In genomic region chr4:74230902-74231499, GRCh38 we compare ENCODE assay signal across 8 cellular contexts.
A peak's percentile ranks its signal among the peaks of the same experiment; 100 is the strongest.
DNase-seq lines count a peak whose midpoint lies in the region; ATAC-seq and TF ChIP-seq lines count a peak whose summit lies in the region.

No MANE protein-coding gene starts in this region.

- no peaks in the 10 kb centered on the region for H3K27me3 ChIP-seq in Caco-2 (replicated peaks; ENCODE audit: control insufficient read depth, insufficient read depth, low read length)

- no peaks in the 10 kb centered on the region for H3K9me3 ChIP-seq in mucosa of descending colon
- H3K9me3 ChIP-seq in Caco-2 = no peaks in the 10 kb centered on the region

- no peaks in the 10 kb centered on the region for H3K36me3 ChIP-seq in mucosa of descending colon (ENCODE audit: low read depth)
- H3K36me3 ChIP-seq in Caco-2 (ENCODE audit: control insufficient read depth, insufficient read depth, low read length) = no peaks in the 10 kb centered on the region

- H3K9me3 Mint-ChIP-seq in activated CD4-positive, alpha-beta memory T cell treated with anti-CD3 and anti-CD28 coated beads for 36 hours = no peaks in the 10 kb centered on the region
- no peaks in the 10 kb centered on the region for H3K9me3 Mint-ChIP-seq in Caco-2 (ENCODE audit: unreplicated experiment)

- H3K4me3 ChIP-seq in mucosa of descending colon = no peak overlapping the region
- no peak overlapping the region for H3K4me3 ChIP-seq in Caco-2 (ENCODE audit: low read depth, low read length)

- H3K27me3 Mint-ChIP-seq in activated CD4-positive, alpha-beta memory T cell treated with anti-CD3 and anti-CD28 coated beads for 36 hours = no peaks in the 10 kb centered on the region
- H3K27me3 Mint-ChIP-seq in Caco-2 (ENCODE audit: insufficient read depth, unreplicated experiment) = no peaks in the 10 kb centered on the region

- POLR2A ChIA-PET in activated CD4-positive, alpha-beta memory T cell treated with anti-CD3 and anti-CD28 coated beads for 36 hours (lab: Charles Lee) = no interaction called here
- POLR2A ChIA-PET in Caco-2 (lab: Charles Lee) = no interaction called here

- H3K4me1 ChIP-seq in mucosa of descending colon (ENCODE audit: low read depth) (peaks cover 9% of the 10 kb centered on the region), Caco-2 (no peaks in the 10 kb centered on the region)

- ATAC-seq in GM18511 (IDR thresholded peaks at IDR 0.05; ENCODE audit: unreplicated experiment) (peak; percentile 69), HG03354 (IDR thresholded peaks at IDR 0.05; ENCODE audit: poor library complexity, severe bottlenecking, unreplicated experiment) (peak; percentile 62), mucosa of descending colon (peak; percentile 94), GM18517 (IDR thresholded peaks at IDR 0.05; ENCODE audit: unreplicated experiment) (no peak)

- H3K36me3 Mint-ChIP-seq in activated CD4-positive, alpha-beta memory T cell treated with anti-CD3 and anti-CD28 coated beads for 36 hours = no peaks in the 10 kb centered on the region
- H3K36me3 Mint-ChIP-seq in Caco-2 (ENCODE audit: insufficient read depth, unreplicated experiment) = no peaks in the 10 kb centered on the region

- DNase-seq in activated CD4-positive, alpha-beta memory T cell treated with anti-CD3 and anti-CD28 coated beads for 36 hours = peak; percentile 48
- DNase-seq in mucosa of descending colon (peak in 1 of 3 donors; percentile 80), NCI-H1417 treated with DMSO at 0.1 percent for 48 hours (lab: John Stamatoyannopoulos, UW) (no peak), caudate nucleus (lab: John Stamatoyannopoulos, UW) (no peak), Caco-2 (no peak)

- TF ChIP-seq CTCF in mucosa of descending colon (IDR thresholded peaks at IDR 0.05) (no peak), Caco-2 (IDR thresholded peaks at IDR 0.05; ENCODE audit: insufficient read depth in 1 of 2, low read depth in 1 of 2, low read length in 1 of 2, severe bottlenecking in 1 of 2, unreplicated experiment in 1 of 2) (no peak)

- no TSS peak for BruUV-seq in Caco-2 (replicated peaks; lab: Mats Ljungman, UMichigan)

- no peak overlapping the region for H3K4me3 Mint-ChIP-seq in activated CD4-positive, alpha-beta memory T cell treated with anti-CD3 and anti-CD28 coated beads for 36 hours
- H3K4me3 Mint-ChIP-seq in Caco-2 (ENCODE audit: unreplicated experiment) = no peak overlapping the region

- CTCF ChIA-PET in activated CD4-positive, alpha-beta memory T cell treated with anti-CD3 and anti-CD28 coated beads for 36 hours (lab: Charles Lee) = interaction anchor here (1.1 to 3.1 kb wide), 4 partner anchors 9 to 444 kb away, joined by 3 to 19 read pairs (median 12); no protein-coding TSS in a partner anchor
- CTCF ChIA-PET in Caco-2 (lab: Charles Lee) = no interaction called here

- no peak overlapping the region for H3K27ac ChIP-seq in caudate nucleus (ENCODE audit: low read depth, low read length)

- H3K27ac Mint-ChIP-seq in activated CD4-positive, alpha-beta memory T cell treated with anti-CD3 and anti-CD28 coated beads for 36 hours = no peak overlapping the region
- H3K27ac Mint-ChIP-seq in Caco-2 (ENCODE audit: unreplicated experiment) = no peak overlapping the region

- no peaks in the 10 kb centered on the region for H3K4me1 Mint-ChIP-seq in activated CD4-positive, alpha-beta memory T cell treated with anti-CD3 and anti-CD28 coated beads for 36 hours (ENCODE audit: low read depth)
- H3K4me1 Mint-ChIP-seq in Caco-2 (ENCODE audit: low read depth, unreplicated experiment) = no peaks in the 10 kb centered on the region

- intact Hi-C loops in activated CD4-positive, alpha-beta memory T cell treated with anti-CD3 and anti-CD28 coated beads for 36 hours (cut with micrococcal nuclease) = no loop called here
- intact Hi-C loops in mucosa of descending colon (cut with DNase I, micrococcal nuclease) = no loop called here
- intact Hi-C loops in Caco-2 (cut with micrococcal nuclease; ENCODE audit: unreplicated experiment) = no loop called here
